12 cellular contexts compared by ENCODE assay signal in genomic region chr20:59428441-59429205, GRCh38.
DNase-seq lines count a peak whose midpoint lies in the region; ATAC-seq, FAIRE-seq and TF ChIP-seq lines count a peak whose summit lies in the region.
"Had no signal": no experiment of that assay in that cellular context is flagged by ENCODE, and none has a peak within 500 bp of the region (broad histone marks: within the 10 kb centered on the region; RNA-seq: fewer than 3 reads in every experiment).

No MANE protein-coding gene starts in this region.

- no peak overlapping the region for H2BK120ac ChIP-seq in H1 (replicated peaks; ENCODE audit: low read depth, low read length)

- H3K9ac ChIP-seq in HepG2 (ENCODE audit: insufficient read depth, low read depth, low read length): no peak overlapping the region
- H3K9ac ChIP-seq in H1 (replicated peaks in 1 of 4; ENCODE audit: extremely low read depth in 1 of 4, low read depth in 3 of 4, low read length in 3 of 4): no peak overlapping the region

- POLR2A ChIA-PET in HepG2 (lab: Yijun Ruan, JAX) (no interaction called here), H1 (lab: Charles Lee; ENCODE audit: partially characterized antibody) (no interaction called here)

- no peak overlapping the region for H3K18ac ChIP-seq in H1 (ENCODE audit: extremely low read depth, low read length)

- intact Hi-C loops in HepG2 (cut with micrococcal nuclease; ENCODE audit: unreplicated experiment): no loop called here
- intact Hi-C loops in right lobe of liver (cut with DNase I): no loop called here

- no TSS peak for BruUV-seq in HepG2 (replicated peaks; lab: Mats Ljungman, UMichigan)

- peak; percentile 18 for DNase-seq in HepG2 (ENCODE audit: low spot score)
- DNase-seq in right lobe of liver: no peak
- peak; percentile 16 for DNase-seq in NCI-H69 (lab: John Stamatoyannopoulos, UW)
- no peak for DNase-seq in H1 (ENCODE audit: low read depth in 1 of 2, low spot score in 2 of 2)
- DNase-seq in urothelium cell line (ENCODE audit: low spot score): peak; percentile 65
- DNase-seq in GM19238 (ENCODE audit: insufficient read length, low spot score): no peak
- DNase-seq in stimulated activated naive CD4-positive, alpha-beta T cell (lab: John Stamatoyannopoulos, UW): no peak
- DNase-seq: activated T-cell treated with anti-CD3 and anti-CD28 coated beads, Interleukin-2, amount 50 U/mL, for 48 hours; central memory CD4-positive, alpha-beta T cell; posterior cingulate gyrus had no signal

- H2BK12ac ChIP-seq in H1 (ENCODE audit: low read depth, low read length): no peak overlapping the region

- H3K14ac ChIP-seq in H1 (ENCODE audit: insufficient read length): no peak overlapping the region

- 48% methylated on average over 13 of the region's 13 CpGs for WGBS in HepG2 (ENCODE audit: low lambda C conversion rate)
- 63% methylated on average over 12 of the region's 13 CpGs for WGBS in right lobe of liver (ENCODE audit: insufficient coverage, low coverage, low lambda C conversion rate, missing lambda C conversion rate)
- 88% methylated on average over 13 of the region's 13 CpGs; no CpG with 5 or more reads in 1 of the 2 experiments for WGBS in H1 (ENCODE audit: extremely low coverage in 1 of 2, insufficient coverage in 1 of 2, insufficient read length in 1 of 2, insufficient replicate concordance in 2 of 2, low coverage in 1 of 2, low lambda C conversion rate in 2 of 2, missing lambda C conversion rate in 1 of 2), 2 experiments

- no peaks in the 10 kb centered on the region for H3K79me1 ChIP-seq in H1 (ENCODE audit: low read depth, low read length)

- H3K79me2 ChIP-seq in HepG2 (ENCODE audit: insufficient read depth, low read length) (no peaks in the 10 kb centered on the region), H1 (ENCODE audit: control insufficient read depth in 1 of 2, insufficient read depth in 2 of 2, low read length in 2 of 2) (no peaks in the 10 kb centered on the region)

- H2AFZ ChIP-seq in HepG2 (ENCODE audit: low read length) (no peak overlapping the region), H1 (ENCODE audit: low read length) (no peak overlapping the region)

- no peak overlapping the region for H3K23ac ChIP-seq in H1 (ENCODE audit: insufficient read length)

- H3K27ac ChIP-seq in HepG2 (ENCODE audit: extremely low read length, insufficient read depth, low read length) (no peak overlapping the region), right lobe of liver (no peak overlapping the region), H1 (ENCODE audit: low read depth, low read length) (no peak overlapping the region)

- no peaks in the 10 kb centered on the region for H3K36me3 ChIP-seq in HepG2 (replicated peaks in 1 of 2; ENCODE audit: control insufficient read depth in 1 of 2, insufficient read depth in 2 of 2, low read length in 2 of 2)
- no peaks in the 10 kb centered on the region for H3K36me3 ChIP-seq in right lobe of liver
- no peaks in the 10 kb centered on the region for H3K36me3 ChIP-seq in H1 (ENCODE audit: control insufficient read depth in 2 of 4, insufficient read depth in 4 of 4, low read length in 3 of 4)

- TF ChIP-seq CTCF in HepG2 (CRISPR knock-in tag; IDR thresholded peaks at IDR 0.05): no peak
- TF ChIP-seq CTCF in right lobe of liver (IDR thresholded peaks at IDR 0.05): no peak
- peak; percentile 20 to 42 (median 26); a peak in 3 of 4 replicates for TF ChIP-seq CTCF in H1 (IDR thresholded peaks at IDR 0.05; ENCODE audit: control extremely low read depth in 1 of 3, insufficient read depth in 1 of 3, low read depth in 1 of 3, low read length in 3 of 3)

- ATAC-seq in HepG2 (peak; percentile 45; the same call in 2 of the 3 replicates), right lobe of liver (no peak), GM18909 (IDR thresholded peaks at IDR 0.05; ENCODE audit: poor library complexity, unreplicated experiment) (no peak)

- no peaks in the 10 kb centered on the region for H3K9me3 ChIP-seq in HepG2 (ENCODE audit: low read length)
- H3K9me3 ChIP-seq in right lobe of liver: no peaks in the 10 kb centered on the region
- no peaks in the 10 kb centered on the region for H3K9me3 ChIP-seq in H1 (ENCODE audit: insufficient read depth in 2 of 2, low read depth in 1 of 2, low read length in 1 of 2)

- TF ChIP-seq RAD21 in HepG2 (CRISPR knock-in tag; IDR thresholded peaks at IDR 0.05) (no peak), H1 (IDR thresholded peaks at IDR 0.05 in 1 of 2, conservative IDR thresholded peaks at IDR 0.05 in 1 of 2; ENCODE audit: low read depth in 2 of 2, low read length in 2 of 2) (peak in 1 of 2 experiments; percentile 19; a peak in 1 of 4 replicates)

- H3K4me2 ChIP-seq in HepG2 (ENCODE audit: low read depth, low read length) (no peak overlapping the region), H1 (ENCODE audit: insufficient read depth in 1 of 2, low read depth in 2 of 2, low read length in 2 of 2) (no peak overlapping the region)

- no peak overlapping the region for H3K56ac ChIP-seq in H1 (replicated peaks; ENCODE audit: insufficient read length, low read depth, low read length)

- no peaks in the 10 kb centered on the region; the same call in 1 of the 2 replicates for H3K23me2 ChIP-seq in H1 (ENCODE audit: low read depth, low read length)

- FAIRE-seq in HepG2 (lab: Jason Lieb, UNC): no peak
- no peak for FAIRE-seq in H1 (lab: Jason Lieb, UNC)
- FAIRE-seq in urothelium cell line (lab: Jason Lieb, UNC): no peak
- FAIRE-seq: GM18507 had no signal

- H4K20me1 ChIP-seq in HepG2 (ENCODE audit: insufficient read depth, low read length): no peaks in the 10 kb centered on the region; the same call in 1 of the 2 replicates
- H4K20me1 ChIP-seq in H1 (replicated peaks in 1 of 2; ENCODE audit: control insufficient read depth in 1 of 2, insufficient read depth in 2 of 2, low read length in 2 of 2): no peaks in the 10 kb centered on the region

- H2BK20ac ChIP-seq in H1 (ENCODE audit: low read length): no peak overlapping the region

- no peak for TF ChIP-seq POLR2A in HepG2 (IDR thresholded peaks at IDR 0.05; ENCODE audit: insufficient read depth in 1 of 2, low read depth in 2 of 2, low read length in 2 of 2)
- TF ChIP-seq POLR2A in right lobe of liver (IDR thresholded peaks at IDR 0.05): no peak
- TF ChIP-seq POLR2A in H1 (IDR thresholded peaks at IDR 0.05; ENCODE audit: control extremely low read depth in 1 of 2, low read depth in 2 of 2, low read length in 2 of 2): no peak

- no peak overlapping the region for H4K5ac ChIP-seq in H1 (ENCODE audit: insufficient read length, low read depth, low read length)

- H4K91ac ChIP-seq in H1 (replicated peaks; ENCODE audit: insufficient read length, low read length): no peak overlapping the region

- H3K27me3 ChIP-seq in HepG2 (ENCODE audit: control insufficient read depth in 1 of 2, insufficient read depth in 2 of 2, low read length in 2 of 2) (peaks cover 7 to 27% of the 10 kb centered on the region in 2 experiments; a peak in 4 of 5 replicates), right lobe of liver (no peaks in the 10 kb centered on the region), H1 (replicated peaks in 1 of 4; ENCODE audit: control insufficient read depth in 3 of 4, extremely low read depth in 1 of 4, insufficient read depth in 3 of 4, low read length in 3 of 4) (no peaks in the 10 kb centered on the region)

- H4K8ac ChIP-seq in H1 (ENCODE audit: extremely low read depth, insufficient read depth, low read length): no peak overlapping the region; the same call in 1 of the 2 replicates

- H2BK15ac ChIP-seq in H1 (ENCODE audit: low read length): no peak overlapping the region

- peak overlapping the region; percentile 4; the same call in 1 of the 2 replicates for H2AK5ac ChIP-seq in H1 (ENCODE audit: low read depth, low read length)

- H2BK5ac ChIP-seq in H1 (ENCODE audit: low read depth, low read length): no peak overlapping the region

- in situ Hi-C loops in HepG2 (cut with HindIII; ENCODE audit: extremely low pct_ligation_motif_present, low pct_unique_long_range_greater_than_20kb): no loop called here

- CTCF ChIA-PET in HepG2 (lab: Yijun Ruan, JAX; ENCODE audit: low intra/inter-chr PET ratio, low total read pairs) (no interaction called here), H1 (lab: Charles Lee; ENCODE audit: partially characterized antibody) (interaction anchor here (0.7 to 2.0 kb wide), 11 partner anchors 9 to 303 kb away, joined by 3 to 7 read pairs (median 4); no protein-coding TSS in a partner anchor)

- H3K4me1 ChIP-seq in HepG2 (ENCODE audit: insufficient read depth, low read length): no peaks in the 10 kb centered on the region
- no peaks in the 10 kb centered on the region for H3K4me1 ChIP-seq in right lobe of liver
- H3K4me1 ChIP-seq in H1 (replicated peaks in 1 of 4; ENCODE audit: control insufficient read depth in 3 of 4, insufficient read depth in 4 of 4, low read length in 3 of 4): no peaks in the 10 kb centered on the region; a peak in 1 of 7 replicates

- no peak for TF ChIP-seq EP300 in HepG2 (IDR thresholded peaks at IDR 0.05; ENCODE audit: low read depth in 2 of 2, low read length in 2 of 2)
- no peak for TF ChIP-seq EP300 in HepG2 (CRISPR knock-in tag; IDR thresholded peaks at IDR 0.05; ENCODE audit: borderline replicate concordance)
- no peak for TF ChIP-seq EP300 in H1 (IDR thresholded peaks at IDR 0.05; ENCODE audit: borderline replicate concordance in 1 of 2, low read depth in 2 of 2, low read length in 2 of 2)

- H3K4me3 ChIP-seq in HepG2 (replicated peaks in 1 of 3; ENCODE audit: insufficient read depth in 1 of 3, low read depth in 2 of 3, low read length in 3 of 3) (no peak overlapping the region), right lobe of liver (no peak overlapping the region), H1 (ENCODE audit: extremely low read depth in 1 of 4, insufficient read depth in 2 of 4, low read depth in 3 of 4, low read length in 4 of 4) (no peak overlapping the region)

- no peak overlapping the region for H3K4ac ChIP-seq in H1 (replicated peaks; ENCODE audit: insufficient read length, low read depth, low read length)

TF ChIP-seq in HepG2, 621 proteins besides CTCF, POLR2A, EP300 and RAD21 (continues in another document):
- TF ChIP-seq MLX (CRISPR knock-in tag; IDR thresholded peaks at IDR 0.05): no peak

TF ChIP-seq in H1, 55 proteins besides CTCF, POLR2A, EP300 and RAD21:
- TF ChIP-seq RXRA (IDR thresholded peaks at IDR 0.05; ENCODE audit: insufficient read depth, low read depth, low read length): no peak
- TF ChIP-seq JUN (IDR thresholded peaks at IDR 0.05; ENCODE audit: low read depth, low read length): no peak
- no peak for TF ChIP-seq EZH2 (IDR thresholded peaks at IDR 0.05; ENCODE audit: low read depth, low read length, severe bottlenecking)
- no peak for TF ChIP-seq MAFK (IDR thresholded peaks at IDR 0.05; ENCODE audit: low read depth, low read length)
- TF ChIP-seq KDM4A (IDR thresholded peaks at IDR 0.05; ENCODE audit: low read depth, low read length, severe bottlenecking): no peak
- TF ChIP-seq BCL11A (IDR thresholded peaks at IDR 0.05; ENCODE audit: low read depth in 2 of 2, low read length in 2 of 2): no peak
- no peak for TF ChIP-seq HDAC2 (IDR thresholded peaks at IDR 0.05; ENCODE audit: borderline replicate concordance in 1 of 2, low read depth in 2 of 2, low read length in 2 of 2)
- no peak for TF ChIP-seq RBBP5 (IDR thresholded peaks at IDR 0.05; ENCODE audit: borderline replicate concordance, low read depth, low read length)
- no peak for TF ChIP-seq SP1 (IDR thresholded peaks at IDR 0.05; ENCODE audit: low read depth, low read length)
- TF ChIP-seq CHD1 (IDR thresholded peaks at IDR 0.05; ENCODE audit: low read depth, low read length): no peak

Comparison
In these comparisons a context has a peak if more than half of its experiments do, and no peak if none do; other contexts are left out.
1. DNase-seq: peak in HepG2 (single experiment), NCI-H69 (single experiment) and urothelium cell line (single experiment); none in right lobe of liver (0 of 3), H1 (0 of 2), GM19238 (single experiment) and stimulated activated naive CD4-positive, alpha-beta T cell (0 of 6).
2. CTCF ChIP-seq: peak in H1 (3 of 3); none in HepG2 (single experiment) and right lobe of liver (0 of 4).
3. Of the 41 proteins assayed by ChIP-seq in both HepG2 and H1: peak only in HepG2: none; only in H1: CTCF; in both: none; in neither: 39; mixed calls (peak in some experiments, not most) for 1.